Comparison of ENCODE assay signal across 9 cellular contexts in the genomic region with DNA sequence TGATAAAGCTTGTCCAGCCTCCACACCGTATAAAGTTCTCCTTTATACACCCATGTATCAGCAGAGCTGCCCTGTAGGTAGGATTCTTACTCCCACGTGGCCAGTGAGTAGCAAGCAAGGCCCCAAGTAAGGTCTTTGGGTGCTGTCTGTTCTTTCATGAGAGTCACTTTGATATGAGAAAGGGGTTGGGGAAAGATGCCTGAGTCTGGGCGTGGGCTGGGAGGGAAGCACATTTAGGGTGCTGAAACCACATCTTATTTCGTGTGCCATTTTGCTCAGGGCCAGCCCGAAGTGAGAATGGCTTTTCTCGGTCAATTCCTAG. TPM values are rescaled to one million over a fixed set of nuclear protein-coding genes. Genes with fewer than 3 reads are reported as not detected.
DNase-seq lines count a peak whose midpoint lies in the region; ATAC-seq and TF ChIP-seq lines count a peak whose summit lies in the region.
"Had no signal": no experiment of that assay in that cellular context is flagged by ENCODE, and none has a peak within 500 bp of the region (broad histone marks: within the 10 kb centered on the region; RNA-seq: fewer than 3 reads in every experiment).

No MANE protein-coding gene starts in this region.

- no peaks in the 10 kb centered on the region for H3K9me3 ChIP-seq in iPS DF 6.9 (ENCODE audit: control insufficient read depth, insufficient read depth, low read length)

- DNase-seq in H7 (no peak), WTC11 (ENCODE audit: low spot score) (no peak), iPS DF 6.9 (ENCODE audit: low read depth, low spot score) (no peak), NCI-H2196 treated with DMSO at 0.1 percent for 48 hours (lab: John Stamatoyannopoulos, UW; ENCODE audit: unreplicated experiment) (no peak), NOMO-1 (lab: John Stamatoyannopoulos, UW; ENCODE audit: unreplicated experiment in 2 of 2) (no peak)
- peak; percentile 66 for DNase-seq in stimulated activated CD8-positive, alpha-beta memory T cell treated with anti-CD3 and anti-CD28 coated beads, Interleukin-4, amount 100 ng/mL, for 48 hours

- POLR2A ChIA-PET in WTC11 (lab: Charles Lee) = interaction anchor here (1.6 kb wide), 1 partner anchor 11 kb away, joined by 7 read pairs; a partner anchor contains a TSS

- peaks cover 21% of the 10 kb centered on the region for H3K36me3 Mint-ChIP-seq in WTC11

- peaks cover 48% of the 10 kb centered on the region for H3K27me3 ChIP-seq in H7 (ENCODE audit: control insufficient read depth, insufficient read depth, low read length)
- peaks cover 10% of the 10 kb centered on the region for H3K27me3 ChIP-seq in iPS DF 6.9 (ENCODE audit: control insufficient read depth, insufficient read depth, low read length)

- H3K4me3 Mint-ChIP-seq in WTC11 = peak overlapping the region; percentile 88

- no peak for TF ChIP-seq CTCF in WTC11 (IDR thresholded peaks at IDR 0.05)

- no peak overlapping the region for H3K27ac Mint-ChIP-seq in WTC11

- peaks cover 57% of the 10 kb centered on the region for H3K27me3 Mint-ChIP-seq in WTC11 (ENCODE audit: low read depth)

- peak overlapping the region; percentile 60 for H3K4me3 ChIP-seq in H7 (ENCODE audit: insufficient read depth, low read depth, low read length)
- H3K4me3 ChIP-seq in iPS DF 6.9 (ENCODE audit: low read length) = peak overlapping the region; percentile 49; the same call in 1 of the 2 replicates

- peaks cover 24% of the 10 kb centered on the region for H3K4me1 Mint-ChIP-seq in WTC11

- no CpG with 5 or more reads among the region's 6 CpGs for WGBS in iPS DF 6.9 (ENCODE audit: insufficient coverage, insufficient read length)

- no peak overlapping the region for H3K27ac ChIP-seq in iPS DF 6.9 (ENCODE audit: low read length)
- H3K27ac ChIP-seq: HL-60 had no signal

- H3K4me1 ChIP-seq in iPS DF 6.9 (ENCODE audit: control insufficient read depth, insufficient read depth, low read length) = no peaks in the 10 kb centered on the region; the same call in 1 of the 2 replicates

- no peak for ATAC-seq in WTC11
- no peak for ATAC-seq in GM19324 (IDR thresholded peaks at IDR 0.05; ENCODE audit: low FRiP score, unreplicated experiment)
- ATAC-seq in HG02973 (IDR thresholded peaks at IDR 0.05; ENCODE audit: unreplicated experiment) = no peak

- no peaks in the 10 kb centered on the region for H3K9me3 Mint-ChIP-seq in WTC11

- CTCF ChIA-PET in WTC11 (lab: Charles Lee) = interaction anchor here (0.6 to 1.6 kb wide), 8 partner anchors 9 to 229 kb away, joined by 3 to 6 read pairs (median 3); a partner anchor contains a TSS

- H3K36me3 ChIP-seq in H7 (replicated peaks; ENCODE audit: control insufficient read depth, insufficient read depth, low read length) = peaks cover 5% of the 10 kb centered on the region
- H3K36me3 ChIP-seq in iPS DF 6.9 (ENCODE audit: control insufficient read depth, insufficient read depth, low read length) = peaks cover 5% of the 10 kb centered on the region; the same call in 1 of the 2 replicates

TF ChIP-seq in WTC11, 78 proteins besides CTCF, POLR2A, EP300 and RAD21 (continues in another document):
- TF ChIP-seq, protein P1, sequence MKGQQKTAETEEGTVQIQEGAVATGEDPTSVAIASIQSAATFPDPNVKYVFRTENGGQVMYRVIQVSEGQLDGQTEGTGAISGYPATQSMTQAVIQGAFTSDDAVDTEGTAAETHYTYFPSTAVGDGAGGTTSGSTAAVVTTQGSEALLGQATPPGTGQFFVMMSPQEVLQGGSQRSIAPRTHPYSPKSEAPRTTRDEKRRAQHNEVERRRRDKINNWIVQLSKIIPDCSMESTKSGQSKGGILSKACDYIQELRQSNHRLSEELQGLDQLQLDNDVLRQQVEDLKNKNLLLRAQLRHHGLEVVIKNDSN (CRISPR knock-in tag; IDR thresholded peaks at IDR 0.05) = no peak
- TF ChIP-seq IRF2 (CRISPR knock-in tag; IDR thresholded peaks at IDR 0.05; ENCODE audit: borderline replicate concordance, low read depth) (no peak), ESRRA (CRISPR knock-in tag; IDR thresholded peaks at IDR 0.05; ENCODE audit: borderline replicate concordance) (no peak), ZNF671 (CRISPR knock-in tag; IDR thresholded peaks at IDR 0.05) (no peak), ZNF423 (CRISPR knock-in tag; IDR thresholded peaks at IDR 0.05) (no peak), ZNF232 (CRISPR knock-in tag; IDR thresholded peaks at IDR 0.05) (no peak), SOX15 (CRISPR knock-in tag; IDR thresholded peaks at IDR 0.05) (no peak), RORB (CRISPR knock-in tag; IDR thresholded peaks at IDR 0.05) (no peak), ZBTB21 (CRISPR knock-in tag; IDR thresholded peaks at IDR 0.05; ENCODE audit: borderline replicate concordance) (no peak), FOXJ3 (CRISPR knock-in tag; IDR thresholded peaks at IDR 0.05; ENCODE audit: borderline replicate concordance) (no peak), TCF7 (CRISPR knock-in tag; IDR thresholded peaks at IDR 0.05; ENCODE audit: low read depth) (no peak), ZNF396 (CRISPR knock-in tag; IDR thresholded peaks at IDR 0.05; ENCODE audit: borderline replicate concordance) (no peak), MXD4 (CRISPR knock-in tag; IDR thresholded peaks at IDR 0.05; ENCODE audit: borderline replicate concordance) (no peak), SP1 (CRISPR knock-in tag; conservative IDR thresholded peaks at IDR 0.05) (no peak)
- TF ChIP-seq, protein P2, sequence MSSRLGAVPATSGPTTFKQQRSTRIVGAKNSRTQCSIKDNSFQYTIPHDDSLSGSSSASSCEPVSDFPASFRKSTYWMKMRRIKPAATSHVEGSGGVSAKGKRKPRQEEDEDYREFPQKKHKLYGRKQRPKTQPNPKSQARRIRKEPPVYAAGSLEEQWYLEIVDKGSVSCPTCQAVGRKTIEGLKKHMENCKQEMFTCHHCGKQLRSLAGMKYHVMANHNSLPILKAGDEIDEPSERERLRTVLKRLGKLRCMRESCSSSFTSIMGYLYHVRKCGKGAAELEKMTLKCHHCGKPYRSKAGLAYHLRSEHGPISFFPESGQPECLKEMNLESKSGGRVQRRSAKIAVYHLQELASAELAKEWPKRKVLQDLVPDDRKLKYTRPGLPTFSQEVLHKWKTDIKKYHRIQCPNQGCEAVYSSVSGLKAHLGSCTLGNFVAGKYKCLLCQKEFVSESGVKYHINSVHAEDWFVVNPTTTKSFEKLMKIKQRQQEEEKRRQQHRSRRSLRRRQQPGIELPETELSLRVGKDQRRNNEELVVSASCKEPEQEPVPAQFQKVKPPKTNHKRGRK (CRISPR knock-in tag; IDR thresholded peaks at IDR 0.05; ENCODE audit: borderline replicate concordance) = no peak
- TF ChIP-seq, protein P3, sequence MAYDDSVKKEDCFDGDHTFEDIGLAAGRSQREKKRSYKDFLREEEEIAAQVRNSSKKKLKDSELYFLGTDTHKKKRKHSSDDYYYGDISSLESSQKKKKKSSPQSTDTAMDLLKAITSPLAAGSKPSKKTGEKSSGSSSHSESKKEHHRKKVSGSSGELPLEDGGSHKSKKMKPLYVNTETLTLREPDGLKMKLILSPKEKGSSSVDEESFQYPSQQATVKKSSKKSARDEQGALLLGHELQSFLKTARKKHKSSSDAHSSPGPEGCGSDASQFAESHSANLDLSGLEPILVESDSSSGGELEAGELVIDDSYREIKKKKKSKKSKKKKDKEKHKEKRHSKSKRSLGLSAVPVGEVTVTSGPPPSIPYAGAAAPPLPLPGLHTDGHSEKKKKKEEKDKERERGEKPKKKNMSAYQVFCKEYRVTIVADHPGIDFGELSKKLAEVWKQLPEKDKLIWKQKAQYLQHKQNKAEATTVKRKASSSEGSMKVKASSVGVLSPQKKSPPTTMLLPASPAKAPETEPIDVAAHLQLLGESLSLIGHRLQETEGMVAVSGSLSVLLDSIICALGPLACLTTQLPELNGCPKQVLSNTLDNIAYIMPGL (CRISPR knock-in tag; IDR thresholded peaks at IDR 0.05) = no peak
- TF ChIP-seq, protein P4, sequence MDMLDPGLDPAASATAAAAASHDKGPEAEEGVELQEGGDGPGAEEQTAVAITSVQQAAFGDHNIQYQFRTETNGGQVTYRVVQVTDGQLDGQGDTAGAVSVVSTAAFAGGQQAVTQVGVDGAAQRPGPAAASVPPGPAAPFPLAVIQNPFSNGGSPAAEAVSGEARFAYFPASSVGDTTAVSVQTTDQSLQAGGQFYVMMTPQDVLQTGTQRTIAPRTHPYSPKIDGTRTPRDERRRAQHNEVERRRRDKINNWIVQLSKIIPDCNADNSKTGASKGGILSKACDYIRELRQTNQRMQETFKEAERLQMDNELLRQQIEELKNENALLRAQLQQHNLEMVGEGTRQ (CRISPR knock-in tag; IDR thresholded peaks at IDR 0.05) = no peak
- TF ChIP-seq, protein P5, sequence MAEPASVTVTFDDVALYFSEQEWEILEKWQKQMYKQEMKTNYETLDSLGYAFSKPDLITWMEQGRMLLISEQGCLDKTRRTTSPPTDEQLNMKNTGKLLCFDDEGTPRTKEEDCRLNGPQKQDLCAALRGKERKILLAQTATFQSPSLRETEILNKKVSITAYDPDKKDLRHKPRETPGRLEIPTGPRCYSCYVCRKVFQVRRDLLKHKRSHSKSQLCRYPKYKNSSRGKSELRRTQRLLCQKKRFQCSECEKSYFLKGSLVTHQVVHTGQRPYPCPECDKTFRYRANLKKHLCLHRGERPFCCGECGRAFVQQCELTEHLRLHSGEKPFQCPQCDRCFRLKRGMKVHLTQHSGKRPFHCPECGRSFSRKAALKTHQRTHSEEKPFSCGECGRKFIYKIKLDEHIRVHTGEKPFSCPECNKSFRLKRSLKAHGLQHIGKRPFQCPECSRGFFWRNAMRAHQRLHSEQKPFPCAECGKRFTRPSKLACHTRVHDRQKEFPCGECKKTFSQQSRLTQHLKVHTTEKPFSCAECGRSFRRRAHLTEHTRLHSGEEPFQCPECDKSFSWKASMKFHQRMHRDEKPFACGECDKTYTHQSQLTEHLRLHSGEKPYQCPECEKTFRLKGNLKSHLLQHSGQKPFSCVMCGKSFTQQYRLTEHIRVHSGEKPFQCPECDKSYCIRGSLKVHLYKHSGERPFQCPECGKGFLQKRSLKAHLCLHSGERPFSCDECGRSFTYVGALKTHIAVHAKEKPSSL (CRISPR knock-in tag; conservative IDR thresholded peaks at IDR 0.05) = no peak

RNA-seq across cellular contexts. Expression of a gene that starts 0.4 kb away (rescaled TPM):
- 8.8 and 9.0 TPM in 2 replicates for total RNA-seq in H7 (2014; rRNA removed; shearing (Covaris generic))
- 11.7 to 17.3 TPM (median 13.7 TPM) in 3 replicates for total RNA-seq in WTC11 (2021)

RNA-seq across cellular contexts. Expression of a gene that starts 10.9 kb away (rescaled TPM):
- total RNA-seq in H7 (2014; rRNA removed; shearing (Covaris generic)) = 37.2 and 46.4 TPM in 2 replicates
- 46.7 to 51.9 TPM (median 48.1 TPM) in 3 replicates for total RNA-seq in WTC11 (2021)

RNA-seq across cellular contexts. Expression of a gene that starts 19.3 kb away (rescaled TPM):
- total RNA-seq in H7 (2014; rRNA removed; shearing (Covaris generic)) = 60.5 and 73.5 TPM in 2 replicates
- 194 to 226 TPM (median 201 TPM) in 3 replicates for total RNA-seq in WTC11 (2021)

RNA-seq across cellular contexts. Expression of a gene that starts 58.7 kb away (rescaled TPM):
- 108 and 111 TPM in 2 replicates for total RNA-seq in H7 (2014; rRNA removed; shearing (Covaris generic))
- 71.9 to 82.8 TPM (median 72.0 TPM) in 3 replicates for total RNA-seq in WTC11 (2021)

RNA-seq across cellular contexts. Expression of a gene that starts 58.9 kb away (rescaled TPM):
- total RNA-seq in H7 (2014; rRNA removed; shearing (Covaris generic)) = 13.4 and 13.8 TPM in 2 replicates
- 22.9 to 25.6 TPM (median 24.7 TPM) in 3 replicates for total RNA-seq in WTC11 (2021)
